9 cellular contexts compared by ENCODE assay signal in genomic region chr13:44068737-44069136, GRCh38.
DNase-seq lines count a peak whose midpoint lies in the region; ATAC-seq, FAIRE-seq and TF ChIP-seq lines count a peak whose summit lies in the region.
"Had no signal": no experiment of that assay in that cellular context is flagged by ENCODE, and none has a peak within 500 bp of the region (broad histone marks: within the 10 kb centered on the region; RNA-seq: fewer than 3 reads in every experiment).

No MANE protein-coding gene starts in this region.

- peaks cover 13% of the 10 kb centered on the region; the same call in 2 of the 3 replicates for H3K36me3 Mint-ChIP-seq in GM23338 (ENCODE audit: low read depth)
- peaks cover 26% of the 10 kb centered on the region for H3K36me3 Mint-ChIP-seq in natural killer cell treated with Interleukin-12 subunit alpha and Interleukin-12 subunit beta and Interleukin-15 and Interleukin-18, amount 100 ng/mL, for 72 hours

- no peaks in the 10 kb centered on the region for H3K27me3 Mint-ChIP-seq in GM23338 (ENCODE audit: insufficient read depth, low read depth, poor library complexity)
- peaks cover 21 to 38% of the 10 kb centered on the region in 2 donors for H3K27me3 Mint-ChIP-seq in natural killer cell treated with Interleukin-12 subunit alpha and Interleukin-12 subunit beta and Interleukin-15 and Interleukin-18, amount 100 ng/mL, for 72 hours

- H3K4me3 ChIP-seq in GM23338 (no peak overlapping the region), fibroblast of lung (replicated peaks in 1 of 4; ENCODE audit: control extremely low read depth in 1 of 4, insufficient read depth in 1 of 4, low read depth in 3 of 4, low read length in 4 of 4) (no peak overlapping the region), skeletal muscle cell (ENCODE audit: low read depth, low read length) (no peak overlapping the region)

- FAIRE-seq in RCC 7860 (lab: Jason Lieb, UNC), result peak; percentile 67

- no peak overlapping the region for H3K4me3 Mint-ChIP-seq in GM23338
- H3K4me3 Mint-ChIP-seq in natural killer cell treated with Interleukin-12 subunit alpha and Interleukin-12 subunit beta and Interleukin-15 and Interleukin-18, amount 100 ng/mL, for 72 hours, result no peak overlapping the region

- H3K79me2 ChIP-seq in GM23338 (replicated peaks; ENCODE audit: insufficient read depth), result no peaks in the 10 kb centered on the region
- H3K79me2 ChIP-seq in fibroblast of lung (ENCODE audit: control insufficient read depth, insufficient read depth, low read length), result no peaks in the 10 kb centered on the region

- H3F3A ChIP-seq in GM23338 (replicated peaks; ENCODE audit: low read depth), result no peaks in the 10 kb centered on the region

- peak; percentile 41 for DNase-seq in GM23338 (ENCODE audit: low spot score)
- peak; percentile 68 for DNase-seq in RCC 7860 (ENCODE audit: low spot score)
- peak; percentile 71 to 85 for DNase-seq in fibroblast of lung (ENCODE audit: low read depth in 2 of 2)
- DNase-seq in skeletal muscle cell (ENCODE audit: low read depth), result peak; percentile 45
- no peak for DNase-seq in natural killer cell treated with Interleukin-12 subunit alpha and Interleukin-12 subunit beta and Interleukin-15 and Interleukin-18, amount 100 ng/mL, for 72 hours (ENCODE audit: low spot score)
- DNase-seq in NCI-H1694 (lab: John Stamatoyannopoulos, UW), result no peak
- DNase-seq: NCI-H1092 treated with DMSO at 0.1 percent for 48 hours, Right ventricle myocardium superior had no signal

- H3K9ac ChIP-seq in fibroblast of lung (ENCODE audit: insufficient read depth, low read length), result no peak overlapping the region

- H3K4me1 ChIP-seq in GM23338 (ENCODE audit: insufficient read depth), result peaks cover 14% of the 10 kb centered on the region; the same call in 1 of the 2 replicates
- peaks cover 7% of the 10 kb centered on the region for H3K4me1 ChIP-seq in fibroblast of lung (ENCODE audit: control insufficient read depth, extremely low read depth, insufficient read depth, low read length)

- H2AFZ ChIP-seq in GM23338 (no peak overlapping the region), fibroblast of lung (ENCODE audit: low read length) (peak overlapping the region; percentile 5)

- H3K4me2 ChIP-seq in GM23338 (no peak overlapping the region), fibroblast of lung (ENCODE audit: extremely low read depth, insufficient read depth, low read length) (peak overlapping the region; percentile 71)

- ATAC-seq in GM23338 (no peak), GM19023 (IDR thresholded peaks at IDR 0.05; ENCODE audit: unreplicated experiment) (no peak)
- no peak for ATAC-seq in natural killer cell treated with Interleukin-12 subunit alpha and Interleukin-12 subunit beta and Interleukin-15 and Interleukin-18, amount 100 ng/mL, for 72 hours

- TF ChIP-seq CTCF in GM23338 (conservative IDR thresholded peaks at IDR 0.05; ENCODE audit: low read depth in 2 of 2), result no peak
- no peak for TF ChIP-seq CTCF in fibroblast of lung (conservative IDR thresholded peaks at IDR 0.05 in 1 of 2, IDR thresholded peaks at IDR 0.05 in 1 of 2; ENCODE audit: low read depth in 1 of 2, low read length in 2 of 2)

- no peaks in the 10 kb centered on the region for H4K20me1 ChIP-seq in GM23338 (replicated peaks; ENCODE audit: insufficient read depth)
- no peaks in the 10 kb centered on the region for H4K20me1 ChIP-seq in fibroblast of lung (ENCODE audit: control insufficient read depth, extremely low read depth, insufficient read depth, low read length)

- peaks cover 20% of the 10 kb centered on the region; the same call in 2 of the 3 replicates for H3K9me3 Mint-ChIP-seq in GM23338
- H3K9me3 Mint-ChIP-seq in natural killer cell treated with Interleukin-12 subunit alpha and Interleukin-12 subunit beta and Interleukin-15 and Interleukin-18, amount 100 ng/mL, for 72 hours, result peaks cover 6% of the 10 kb centered on the region

- H3K36me3 ChIP-seq in GM23338 (ENCODE audit: insufficient read depth) (peaks cover 8% of the 10 kb centered on the region; the same call in 1 of the 2 replicates), fibroblast of lung (ENCODE audit: control insufficient read depth, insufficient read depth, low read length) (no peaks in the 10 kb centered on the region)

- H3K27ac ChIP-seq in GM23338 (ENCODE audit: low read depth), result no peak overlapping the region
- peak overlapping the region; percentile 61 for H3K27ac ChIP-seq in fibroblast of lung (ENCODE audit: insufficient read depth, low read length)

- H3K27ac Mint-ChIP-seq in GM23338, result no peak overlapping the region
- H3K27ac Mint-ChIP-seq in natural killer cell treated with Interleukin-12 subunit alpha and Interleukin-12 subunit beta and Interleukin-15 and Interleukin-18, amount 100 ng/mL, for 72 hours, result no peak overlapping the region

- no peaks in the 10 kb centered on the region for H3K27me3 ChIP-seq in GM23338 (ENCODE audit: insufficient read depth)
- no peaks in the 10 kb centered on the region for H3K27me3 ChIP-seq in fibroblast of lung (ENCODE audit: control insufficient read depth, insufficient read depth, low read length)

- peaks cover 20% of the 10 kb centered on the region for H3K4me1 Mint-ChIP-seq in GM23338
- no peaks in the 10 kb centered on the region for H3K4me1 Mint-ChIP-seq in natural killer cell treated with Interleukin-12 subunit alpha and Interleukin-12 subunit beta and Interleukin-15 and Interleukin-18, amount 100 ng/mL, for 72 hours (ENCODE audit: low read depth in 2 of 2)

- peaks cover 8% of the 10 kb centered on the region for H3K9me2 ChIP-seq in GM23338 (ENCODE audit: insufficient read depth)

- H3K9me3 ChIP-seq in fibroblast of lung (ENCODE audit: control insufficient read depth, insufficient read depth, low read depth, low read length), result no peaks in the 10 kb centered on the region

TF ChIP-seq in GM23338, 12 proteins besides CTCF, POLR2A, EP300 and RAD21 (continues in another document):
- no peak for TF ChIP-seq EZH2 (IDR thresholded peaks at IDR 0.05; ENCODE audit: low read depth, unreplicated experiment)
- TF ChIP-seq NANOG (IDR thresholded peaks at IDR 0.05; ENCODE audit: borderline replicate concordance), result no peak
- no peak for TF ChIP-seq ZNF462 (CRISPR knock-in tag; IDR thresholded peaks at IDR 0.05)

Comparison
In these comparisons a context has a peak if more than half of its experiments do, and no peak if none do; other contexts are left out.
1. DNase-seq: peak in GM23338 (single experiment), RCC 7860 (single experiment), fibroblast of lung (2 of 2) and skeletal muscle cell (single experiment); none in natural killer cell treated with Interleukin-12 subunit alpha and Interleukin-12 subunit beta and Interleukin-15 and Interleukin-18, amount 100 ng/mL, for 72 hours (single experiment) and NCI-H1694 (single experiment).